In the genomic region with DNA sequence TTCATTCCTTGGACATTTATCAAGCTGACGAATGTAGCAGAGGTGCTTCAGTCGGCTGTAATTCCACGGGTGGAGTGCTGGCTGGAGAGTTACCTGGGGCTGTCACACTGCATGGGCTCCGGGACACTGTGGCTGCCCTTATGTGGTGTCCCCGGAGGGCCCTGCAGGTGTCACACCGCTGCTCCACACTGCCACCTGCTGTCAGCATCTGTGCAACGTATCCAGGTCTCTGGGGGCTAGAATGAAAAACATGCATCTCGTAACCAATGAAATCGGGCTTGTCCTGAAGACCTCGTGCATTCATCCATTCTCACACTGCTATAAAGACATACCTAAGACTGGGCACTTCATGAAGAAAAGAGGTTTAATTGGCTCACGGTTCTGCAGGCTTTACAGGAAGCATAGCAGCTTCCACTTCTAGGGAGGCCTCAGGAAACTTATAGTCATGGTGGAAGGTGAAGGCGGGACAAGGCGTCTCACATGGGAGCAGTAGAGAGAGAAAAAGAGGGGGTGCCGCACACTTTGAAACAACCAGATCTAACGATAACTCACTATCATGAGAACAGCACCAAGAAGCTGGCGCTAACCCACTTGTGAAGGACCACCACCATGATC, we compare ENCODE assay signal across 8 cellular contexts. TPM values are rescaled to one million over a fixed set of nuclear protein-coding genes. Genes with fewer than 3 reads are reported as not detected.
DNase-seq lines count a peak whose midpoint lies in the region; ATAC-seq and TF ChIP-seq lines count a peak whose summit lies in the region.

No MANE protein-coding gene starts in this region.

- H3K4me3 ChIP-seq in HEK293 (ENCODE audit: low read depth, low read length) = no peak overlapping the region
- no peak overlapping the region for H3K4me3 ChIP-seq in fibroblast of the aortic adventitia (ENCODE audit: low read depth, low read length)
- no peak overlapping the region for H3K4me3 ChIP-seq in thyroid gland (replicated peaks in 1 of 3)

- no peak for TF ChIP-seq POLR2A in thyroid gland (IDR thresholded peaks at IDR 0.05)

- H3K9me3 ChIP-seq in HEK293 (ENCODE audit: control insufficient read depth, insufficient read depth, low read depth, low read length) = no peaks in the 10 kb centered on the region
- H3K9me3 ChIP-seq in thyroid gland = no peaks in the 10 kb centered on the region

- 35 to 39% methylated on average over 15 to 16 of the region's 16 CpGs for WGBS in thyroid gland, 2 donors

- H3K36me3 Mint-ChIP-seq in activated T-cell treated with anti-CD3 and anti-CD28 coated beads, Interleukin-2, amount 50 U/mL, for 4 hours (ENCODE audit: insufficient read depth) = no peaks in the 10 kb centered on the region

- intact Hi-C loops in thyroid gland (cut with DNase I) = loop anchor here (10.0 kb wide), 1 partner anchor 312 kb away; the partner anchor contains the start of gene POFUT2

- no peak overlapping the region for H3K4me3 Mint-ChIP-seq in activated T-cell treated with anti-CD3 and anti-CD28 coated beads, Interleukin-2, amount 50 U/mL, for 4 hours

- H3K36me3 ChIP-seq in HEK293 (ENCODE audit: control insufficient read depth in 2 of 2, insufficient read depth in 1 of 2, low read length in 2 of 2) = peaks cover 0 to 19% of the 10 kb centered on the region in 2 experiments; a peak in 1 of 3 replicates
- H3K36me3 ChIP-seq in thyroid gland = no peaks in the 10 kb centered on the region

- no peaks in the 10 kb centered on the region for H3K27me3 ChIP-seq in thyroid gland

- peaks cover 3% of the 10 kb centered on the region for H3K27me3 Mint-ChIP-seq in activated T-cell treated with anti-CD3 and anti-CD28 coated beads, Interleukin-2, amount 50 U/mL, for 4 hours (ENCODE audit: low read depth)

- H3K4me1 ChIP-seq in HEK293 (ENCODE audit: control insufficient read depth, insufficient read depth, low read length) (no peaks in the 10 kb centered on the region), thyroid gland (peaks cover 0 to 7% of the 10 kb centered on the region in 2 donors)

- ATAC-seq in activated T-cell treated with anti-CD3 and anti-CD28 coated beads, Interleukin-2, amount 50 U/mL, for 4 hours = peak; percentile 75
- ATAC-seq in omental fat pad (ENCODE audit: low FRiP score) (no peak), GM18517 (IDR thresholded peaks at IDR 0.05; ENCODE audit: unreplicated experiment) (no peak)

- CTCF ChIA-PET in HEK293 (lab: Yijun Ruan, JAX) = interaction anchor here (0.5 to 4.3 kb wide), 39 partner anchors 9 to 460 kb away, joined by 3 to 70 read pairs (median 4); no protein-coding TSS in a partner anchor

- H3K9me3 Mint-ChIP-seq in activated T-cell treated with anti-CD3 and anti-CD28 coated beads, Interleukin-2, amount 50 U/mL, for 4 hours = peaks cover 6% of the 10 kb centered on the region

- H3K27ac ChIP-seq in HEK293 (ENCODE audit: extremely low read depth, low read depth, low read length) (no peak overlapping the region), thyroid gland (no peak overlapping the region)

- peak; percentile 76 for DNase-seq in CD1c-positive myeloid dendritic cell (ENCODE audit: extremely low spot score)
- peak; percentile 78 for DNase-seq in OCI-M1 (lab: John Stamatoyannopoulos, UW)
- DNase-seq in activated T-cell treated with anti-CD3 and anti-CD28 coated beads, Interleukin-2, amount 50 U/mL, for 4 hours = peak; percentile 86
- peak; percentile 37 for DNase-seq in fibroblast of the aortic adventitia (ENCODE audit: low read depth)
- peak; percentile 68 for DNase-seq in omental fat pad (ENCODE audit: low spot score)
- peak; percentile 77 to 84 for DNase-seq in thyroid gland

- peak; percentile 95 for TF ChIP-seq CTCF in HEK293 (tag by site-specific recombination; IDR thresholded peaks at IDR 0.05)
- TF ChIP-seq CTCF in fibroblast of the aortic adventitia (IDR thresholded peaks at IDR 0.05; ENCODE audit: insufficient read depth, low read length) = peak; percentile 90
- no peak for TF ChIP-seq CTCF in omental fat pad (IDR thresholded peaks at IDR 0.05)
- peak; percentile 56 to 95 (median 82) for TF ChIP-seq CTCF in thyroid gland (IDR thresholded peaks at IDR 0.05)

- POLR2A ChIA-PET in HEK293 (lab: Yijun Ruan, JAX) = interaction anchor here (2.2 kb wide), 1 partner anchor 41 kb away, joined by 10 read pairs; no protein-coding TSS in a partner anchor

- H3K4me1 Mint-ChIP-seq in activated T-cell treated with anti-CD3 and anti-CD28 coated beads, Interleukin-2, amount 50 U/mL, for 4 hours (ENCODE audit: low read depth) = peaks cover 7% of the 10 kb centered on the region

TF ChIP-seq in HEK293, 187 proteins besides CTCF, POLR2A, EP300 and RAD21 (continues in another document):
- no peak; the same call in 1 of the 2 replicates for TF ChIP-seq TRIM28 (IDR thresholded peaks at IDR 0.05; ENCODE audit: borderline replicate concordance, low read length)
- TF ChIP-seq BCL11A (tag by site-specific recombination; IDR thresholded peaks at IDR 0.05; ENCODE audit: low read depth) = no peak
- no peak for TF ChIP-seq ZNF239 (tag by site-specific recombination; IDR thresholded peaks at IDR 0.05)
- 0 out of 2 replicates have a peak, but pooled peaks have one; percentile 41 for TF ChIP-seq SP7 (tag by site-specific recombination; IDR thresholded peaks at IDR 0.05)
- peak; percentile 90 for TF ChIP-seq ZIC2 (tag by site-specific recombination; IDR thresholded peaks at IDR 0.05)
- no peak for TF ChIP-seq ZNF514 (tag by site-specific recombination; IDR thresholded peaks at IDR 0.05)
- peak; percentile 52 for TF ChIP-seq PATZ1 (tag by site-specific recombination; IDR thresholded peaks at IDR 0.05)
- TF ChIP-seq ZNF169 (tag by site-specific recombination; IDR thresholded peaks at IDR 0.05) = no peak
- TF ChIP-seq ZNF776 (tag by site-specific recombination; IDR thresholded peaks at IDR 0.05; ENCODE audit: borderline replicate concordance) = no peak
- no peak for TF ChIP-seq ATF2 (tag by site-specific recombination; IDR thresholded peaks at IDR 0.05; ENCODE audit: low read depth)
- TF ChIP-seq, protein P1, sequence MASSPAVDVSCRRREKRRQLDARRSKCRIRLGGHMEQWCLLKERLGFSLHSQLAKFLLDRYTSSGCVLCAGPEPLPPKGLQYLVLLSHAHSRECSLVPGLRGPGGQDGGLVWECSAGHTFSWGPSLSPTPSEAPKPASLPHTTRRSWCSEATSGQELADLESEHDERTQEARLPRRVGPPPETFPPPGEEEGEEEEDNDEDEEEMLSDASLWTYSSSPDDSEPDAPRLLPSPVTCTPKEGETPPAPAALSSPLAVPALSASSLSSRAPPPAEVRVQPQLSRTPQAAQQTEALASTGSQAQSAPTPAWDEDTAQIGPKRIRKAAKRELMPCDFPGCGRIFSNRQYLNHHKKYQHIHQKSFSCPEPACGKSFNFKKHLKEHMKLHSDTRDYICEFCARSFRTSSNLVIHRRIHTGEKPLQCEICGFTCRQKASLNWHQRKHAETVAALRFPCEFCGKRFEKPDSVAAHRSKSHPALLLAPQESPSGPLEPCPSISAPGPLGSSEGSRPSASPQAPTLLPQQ (tag by site-specific recombination; IDR thresholded peaks at IDR 0.05) = peak; percentile 32; the same call in 1 of the 2 replicates
- TF ChIP-seq ZBTB26 (tag by site-specific recombination; optimal IDR thresholded peaks at IDR 0.05) = peak; percentile 21
- no peak for TF ChIP-seq ZBTB17 (tag by site-specific recombination; IDR thresholded peaks at IDR 0.05)

RNA-seq across cellular contexts. Expression of gene PCBP3, which starts 46.7 kb away (rescaled TPM):
- total RNA-seq in activated T-cell treated with anti-CD3 and anti-CD28 coated beads, Interleukin-2, amount 50 U/mL, for 4 hours = 1 to 10 TPM; 2.7 to 5.7 (median 4.8) TPM
- 1.2 and 4.2 TPM in 2 replicates for total RNA-seq in fibroblast of the aortic adventitia (ENCODE audit: low replicate concordance)
- 10 to 100 TPM in 3 of 4 donors, 1 to 10 TPM in 1; 1.1 to 26.8 (median 14.8) TPM for total RNA-seq in omental fat pad
- total RNA-seq in thyroid gland = under 1 TPM in 3 of 4 donors, not detected in 1; 0.33 to 0.98 (median 0.54) TPM

RNA-seq across cellular contexts. Expression of gene SLC19A1, which starts 54.6 kb away (rescaled TPM):
- total RNA-seq in activated T-cell treated with anti-CD3 and anti-CD28 coated beads, Interleukin-2, amount 50 U/mL, for 4 hours = 10 to 100 TPM; 69.0 to 94.9 (median 77.7) TPM
- 2.2 and 7.4 TPM in 2 replicates for total RNA-seq in fibroblast of the aortic adventitia (ENCODE audit: low replicate concordance)
- total RNA-seq in omental fat pad = 10 to 100 TPM in 3 of 4 donors, 1 to 10 TPM in 1; 5.8 to 18.6 (median 14.6) TPM
- 10 to 100 TPM in 3 of 4 donors, 1 to 10 TPM in 1; 7.6 to 15.5 (median 12.2) TPM for total RNA-seq in thyroid gland

Comparison
In these comparisons a context has a peak if more than half of its experiments do, and no peak if none do; other contexts are left out.
1. CTCF ChIP-seq: peak in HEK293 (single experiment), fibroblast of the aortic adventitia (single experiment) and thyroid gland (6 of 6); none in omental fat pad (0 of 3).
2. ATAC-seq: peak in activated T-cell treated with anti-CD3 and anti-CD28 coated beads, Interleukin-2, amount 50 U/mL, for 4 hours (2 of 2); none in omental fat pad (single experiment) and GM18517 (single experiment).
3. Peak in every context shown above with its lines, with median percentiles within 50 percentile points of each other: DNase-seq.